15 cellular contexts compared by ENCODE assay signal in the genomic region with DNA sequence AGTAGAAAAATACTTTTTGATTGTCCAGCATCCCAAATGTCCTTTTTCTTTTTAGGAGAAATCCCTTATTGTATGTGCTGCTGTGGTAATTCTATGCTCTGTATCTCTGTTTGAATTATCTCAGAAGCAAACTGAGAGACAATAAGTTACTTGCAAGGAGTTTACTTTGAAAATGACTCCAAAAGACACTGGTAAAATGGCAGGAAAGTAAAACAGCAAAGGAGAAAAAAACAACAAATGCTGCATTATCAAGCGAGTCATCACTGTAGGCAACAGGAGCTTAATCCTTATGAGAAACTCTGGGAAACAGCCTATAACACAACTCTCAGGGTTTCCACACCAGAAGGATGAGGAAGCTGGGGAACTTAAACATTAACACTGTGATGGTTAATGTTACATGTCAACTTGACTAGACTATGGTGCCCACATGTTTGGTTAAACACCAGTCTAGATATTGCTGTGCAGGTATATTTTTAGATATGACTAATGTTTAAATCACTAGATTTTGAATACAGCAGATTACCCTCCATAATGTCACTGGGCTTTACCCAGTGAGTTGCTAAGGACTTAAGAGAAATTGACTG.
DNase-seq lines count a peak whose midpoint lies in the region; ATAC-seq and TF ChIP-seq lines count a peak whose summit lies in the region.
"Had no signal": no experiment of that assay in that cellular context is flagged by ENCODE, and none has a peak within 500 bp of the region (broad histone marks: within the 10 kb centered on the region; RNA-seq: fewer than 3 reads in every experiment).

No MANE protein-coding gene starts in this region.

- no peaks in the 10 kb centered on the region for H3K36me3 Mint-ChIP-seq in activated CD4-positive, alpha-beta T cell treated with anti-CD3 and anti-CD28 coated beads for 36 hours (ENCODE audit: low read depth)
- H3K36me3 Mint-ChIP-seq in activated CD4-positive, alpha-beta T cell treated with anti-CD3 and anti-CD28 coated beads, Interleukin-2, amount 10 ng/mL, durations not matched to agents 7 days and 5 days (ENCODE audit: low read depth), result no peaks in the 10 kb centered on the region
- H3K36me3 Mint-ChIP-seq: natural killer cell treated with Interleukin-12 subunit alpha and Interleukin-12 subunit beta and Interleukin-15 and Interleukin-18, amount 100 ng/mL, for 72 hours had no signal

- TF ChIP-seq CTCF in fibroblast of the aortic adventitia (IDR thresholded peaks at IDR 0.05; ENCODE audit: insufficient read depth, low read length) (no peak), GM20000 (IDR thresholded peaks at IDR 0.05; ENCODE audit: extremely low read depth, missing control alignments) (no peak)

- peaks cover 10% of the 10 kb centered on the region for H3K27me3 Mint-ChIP-seq in activated CD4-positive, alpha-beta T cell treated with anti-CD3 and anti-CD28 coated beads for 36 hours
- peaks cover 1% of the 10 kb centered on the region for H3K27me3 Mint-ChIP-seq in activated CD4-positive, alpha-beta T cell treated with anti-CD3 and anti-CD28 coated beads, Interleukin-2, amount 10 ng/mL, durations not matched to agents 7 days and 5 days

- H3K4me1 ChIP-seq in SJCRH30, result peaks cover 5% of the 10 kb centered on the region; the same call in 1 of the 2 replicates

- H3K4me3 ChIP-seq in SJCRH30 (no peak overlapping the region), fibroblast of the aortic adventitia (ENCODE audit: low read depth, low read length) (no peak overlapping the region), skeletal muscle cell (ENCODE audit: low read depth, low read length) (no peak overlapping the region)
- H3K4me3 ChIP-seq: sigmoid colon, suprapubic skin had no signal

- DNase-seq in activated CD4-positive, alpha-beta T cell treated with anti-CD3 and anti-CD28 coated beads for 36 hours, result no peak
- DNase-seq in activated CD4-positive, alpha-beta T cell treated with anti-CD3 and anti-CD28 coated beads, Interleukin-2, amount 10 ng/mL, durations not matched to agents 7 days and 5 days, result no peak
- DNase-seq in SJCRH30 (peak; percentile 13 to 74), fibroblast of the aortic adventitia (ENCODE audit: low read depth) (peak; percentile 55), skeletal muscle cell (ENCODE audit: low read depth) (peak; percentile 47), GM20000 (ENCODE audit: low spot score) (no peak), NCI-H446 (lab: John Stamatoyannopoulos, UW) (no peak)
- no peak for DNase-seq in activated CD4-positive, CD25-positive, alpha-beta regulatory T cell treated with anti-CD3 and anti-CD28 coated beads, Interleukin-2, amount 50 U/mL, for 72 hours
- DNase-seq: 8988T; activated CD8-positive, alpha-beta memory T cell treated with anti-CD3 and anti-CD28 coated beads, Interleukin-2, amount 50 U/mL, for 4 hours; aorta; head of caudate nucleus; sigmoid colon had no signal

- no peaks in the 10 kb centered on the region for H3K9me3 ChIP-seq in SJCRH30 (replicated peaks)
- H3K9me3 ChIP-seq: sigmoid colon, suprapubic skin had no signal

- no peaks in the 10 kb centered on the region for H3K36me3 ChIP-seq in SJCRH30
- H3K36me3 ChIP-seq: sigmoid colon, suprapubic skin had no signal

- H3K27ac ChIP-seq in SJCRH30, result no peak overlapping the region
- H3K27ac ChIP-seq: suprapubic skin had no signal

- POLR2A ChIA-PET in activated CD4-positive, alpha-beta T cell treated with anti-CD3 and anti-CD28 coated beads for 36 hours (lab: Charles Lee), result no interaction called here
- POLR2A ChIA-PET in activated CD4-positive, alpha-beta T cell treated with anti-CD3 and anti-CD28 coated beads, Interleukin-2, amount 10 ng/mL, durations not matched to agents 7 days and 5 days (lab: Charles Lee), result no interaction called here

- ATAC-seq in activated CD4-positive, alpha-beta T cell treated with anti-CD3 and anti-CD28 coated beads for 36 hours, result peak; percentile 92
- ATAC-seq: natural killer cell treated with Interleukin-12 subunit alpha and Interleukin-12 subunit beta and Interleukin-15 and Interleukin-18, amount 100 ng/mL, for 72 hours had no signal

- H3K4me3 Mint-ChIP-seq in activated CD4-positive, alpha-beta T cell treated with anti-CD3 and anti-CD28 coated beads for 36 hours, result no peak overlapping the region
- H3K4me3 Mint-ChIP-seq in activated CD4-positive, alpha-beta T cell treated with anti-CD3 and anti-CD28 coated beads, Interleukin-2, amount 10 ng/mL, durations not matched to agents 7 days and 5 days, result no peak overlapping the region
- H3K4me3 Mint-ChIP-seq: natural killer cell treated with Interleukin-12 subunit alpha and Interleukin-12 subunit beta and Interleukin-15 and Interleukin-18, amount 100 ng/mL, for 72 hours had no signal

- H3K27ac Mint-ChIP-seq in activated CD4-positive, alpha-beta T cell treated with anti-CD3 and anti-CD28 coated beads for 36 hours, result no peak overlapping the region
- H3K27ac Mint-ChIP-seq in activated CD4-positive, alpha-beta T cell treated with anti-CD3 and anti-CD28 coated beads, Interleukin-2, amount 10 ng/mL, durations not matched to agents 7 days and 5 days, result no peak overlapping the region
- H3K27ac Mint-ChIP-seq: natural killer cell treated with Interleukin-12 subunit alpha and Interleukin-12 subunit beta and Interleukin-15 and Interleukin-18, amount 100 ng/mL, for 72 hours had no signal

- H3K9me3 Mint-ChIP-seq in activated CD4-positive, alpha-beta T cell treated with anti-CD3 and anti-CD28 coated beads for 36 hours (ENCODE audit: low read depth), result peaks cover 5% of the 10 kb centered on the region
- H3K9me3 Mint-ChIP-seq in activated CD4-positive, alpha-beta T cell treated with anti-CD3 and anti-CD28 coated beads, Interleukin-2, amount 10 ng/mL, durations not matched to agents 7 days and 5 days, result peaks cover 3% of the 10 kb centered on the region
- H3K9me3 Mint-ChIP-seq: natural killer cell treated with Interleukin-12 subunit alpha and Interleukin-12 subunit beta and Interleukin-15 and Interleukin-18, amount 100 ng/mL, for 72 hours had no signal

- peaks cover 9% of the 10 kb centered on the region for H3K4me1 Mint-ChIP-seq in activated CD4-positive, alpha-beta T cell treated with anti-CD3 and anti-CD28 coated beads for 36 hours
- H3K4me1 Mint-ChIP-seq in activated CD4-positive, alpha-beta T cell treated with anti-CD3 and anti-CD28 coated beads, Interleukin-2, amount 10 ng/mL, durations not matched to agents 7 days and 5 days, result no peaks in the 10 kb centered on the region

- intact Hi-C loops in activated CD4-positive, alpha-beta T cell treated with anti-CD3 and anti-CD28 coated beads for 36 hours (cut with DNase I, micrococcal nuclease), result loop anchor here in 1 of 2 experiments (10.0 kb wide), 1 partner anchor 65 kb away; no protein-coding TSS in a partner anchor

- no peaks in the 10 kb centered on the region for H3K27me3 ChIP-seq in SJCRH30
- H3K27me3 ChIP-seq: sigmoid colon, suprapubic skin had no signal

- CTCF ChIA-PET in activated CD4-positive, alpha-beta T cell treated with anti-CD3 and anti-CD28 coated beads for 36 hours (lab: Charles Lee), result interaction anchor here (0.7 to 1.1 kb wide), 2 partner anchors 13 to 107 kb away, joined by 3 read pairs; no protein-coding TSS in a partner anchor
- CTCF ChIA-PET in activated CD4-positive, alpha-beta T cell treated with anti-CD3 and anti-CD28 coated beads, Interleukin-2, amount 10 ng/mL, durations not matched to agents 7 days and 5 days (lab: Charles Lee), result no interaction called here

Comparison
In these comparisons a context has a peak if more than half of its experiments do, and no peak if none do; other contexts are left out.
1. DNase-seq: peak in SJCRH30 (2 of 2), fibroblast of the aortic adventitia (single experiment) and skeletal muscle cell (single experiment); none in activated CD4-positive, alpha-beta T cell treated with anti-CD3 and anti-CD28 coated beads for 36 hours (single experiment), activated CD4-positive, alpha-beta T cell treated with anti-CD3 and anti-CD28 coated beads, Interleukin-2, amount 10 ng/mL, durations not matched to agents 7 days and 5 days (single experiment), activated CD4-positive, CD25-positive, alpha-beta regulatory T cell treated with anti-CD3 and anti-CD28 coated beads, Interleukin-2, amount 50 U/mL, for 72 hours (single experiment), GM20000 (single experiment) and NCI-H446 (0 of 2).